ENCODE assay signal across 6 cellular contexts in genomic region chr9:61668151-61668720, GRCh38.
DNase-seq lines count a peak whose midpoint lies in the region; TF ChIP-seq lines count a peak whose summit lies in the region.
"Not testable (repeated sequence)": the region's sequence is repeated elsewhere in the genome, so short reads cannot be mapped to it uniquely, and the experiment has no call there.

No MANE protein-coding gene starts in this region.

- not testable (repeated sequence) for TF ChIP-seq POLR2A in spleen (IDR thresholded peaks at IDR 0.05)

- WGBS in spleen, 5 donors = 83 to 87% (median 85%) methylated on average over 23 of the region's 23 CpGs

- CTCF ChIA-PET in activated CD4-positive, alpha-beta memory T cell treated with anti-CD3 and anti-CD28 coated beads for 36 hours (lab: Charles Lee) = not testable (repeated sequence)

- intact Hi-C loops in activated CD4-positive, alpha-beta memory T cell treated with anti-CD3 and anti-CD28 coated beads for 36 hours (cut with micrococcal nuclease); spleen (cut with DNase I; ENCODE audit: low total_unique reads): not testable (repeated sequence)

- not testable (repeated sequence) for TF ChIP-seq CTCF in coronary artery (IDR thresholded peaks at IDR 0.05); right atrium auricular region (IDR thresholded peaks at IDR 0.05); spleen (IDR thresholded peaks at IDR 0.05 in 8 of 11, conservative IDR thresholded peaks at IDR 0.05 in 3 of 11)

- not testable (repeated sequence) for H3K9me3 ChIP-seq in right atrium auricular region
- peaks cover 0 to 77% (median 54%) of the 10 kb centered on the region in 8 donors for H3K9me3 ChIP-seq in spleen

- H3K27me3 ChIP-seq in right atrium auricular region; spleen (replicated peaks in 1 of 7): not testable (repeated sequence)

- not testable (repeated sequence) for H3K36me3 ChIP-seq in right atrium auricular region, spleen

- not testable (repeated sequence) for H3K27me3 Mint-ChIP-seq in activated CD4-positive, alpha-beta memory T cell treated with anti-CD3 and anti-CD28 coated beads for 36 hours; activated T-cell treated with anti-CD3 and anti-CD28 coated beads, Interleukin-2, amount 50 U/mL, for 24 hours

- not testable (repeated sequence) for H3K27ac ChIP-seq in coronary artery, right atrium auricular region, spleen

- POLR2A ChIA-PET in activated CD4-positive, alpha-beta memory T cell treated with anti-CD3 and anti-CD28 coated beads for 36 hours (lab: Charles Lee) = not testable (repeated sequence)

- DNase-seq in activated CD4-positive, alpha-beta memory T cell treated with anti-CD3 and anti-CD28 coated beads for 36 hours = peak; percentile 5
- peak; percentile 2 for DNase-seq in activated T-cell treated with anti-CD3 and anti-CD28 coated beads, Interleukin-2, amount 50 U/mL, for 24 hours
- DNase-seq in coronary artery (ENCODE audit: low spot score) = peak; percentile 41
- peak; percentile 5 for DNase-seq in right atrium auricular region (ENCODE audit: low spot score)
- peak; percentile 68 for DNase-seq in mesenteric fat pad (ENCODE audit: low spot score)
- DNase-seq in spleen = peak; percentile 38

- H3K4me3 ChIP-seq in coronary artery, right atrium auricular region, spleen: not testable (repeated sequence)

- H3K4me3 Mint-ChIP-seq in activated CD4-positive, alpha-beta memory T cell treated with anti-CD3 and anti-CD28 coated beads for 36 hours; activated T-cell treated with anti-CD3 and anti-CD28 coated beads, Interleukin-2, amount 50 U/mL, for 24 hours: not testable (repeated sequence)

- H3K9me3 Mint-ChIP-seq in activated CD4-positive, alpha-beta memory T cell treated with anti-CD3 and anti-CD28 coated beads for 36 hours = peaks cover 37% of the 10 kb centered on the region
- H3K9me3 Mint-ChIP-seq in activated T-cell treated with anti-CD3 and anti-CD28 coated beads, Interleukin-2, amount 50 U/mL, for 24 hours = peaks cover 26% of the 10 kb centered on the region

- not testable (repeated sequence) for H3K36me3 Mint-ChIP-seq in activated CD4-positive, alpha-beta memory T cell treated with anti-CD3 and anti-CD28 coated beads for 36 hours; activated T-cell treated with anti-CD3 and anti-CD28 coated beads, Interleukin-2, amount 50 U/mL, for 24 hours (ENCODE audit: low read depth)

- not testable (repeated sequence) for H3K27ac Mint-ChIP-seq in activated CD4-positive, alpha-beta memory T cell treated with anti-CD3 and anti-CD28 coated beads for 36 hours; activated T-cell treated with anti-CD3 and anti-CD28 coated beads, Interleukin-2, amount 50 U/mL, for 24 hours

- H3K4me1 Mint-ChIP-seq in activated CD4-positive, alpha-beta memory T cell treated with anti-CD3 and anti-CD28 coated beads for 36 hours (ENCODE audit: low read depth); activated T-cell treated with anti-CD3 and anti-CD28 coated beads, Interleukin-2, amount 50 U/mL, for 24 hours (ENCODE audit: low read depth): not testable (repeated sequence)

- not testable (repeated sequence) for H3K4me1 ChIP-seq in right atrium auricular region, spleen

Comparison
In these comparisons a context has a peak if more than half of its experiments do, and no peak if none do; other contexts are left out.
1. DNase-seq: peak in every context shown above with its lines; median percentile 68 in mesenteric fat pad; 41 in coronary artery; 38 in spleen; 5 in activated CD4-positive, alpha-beta memory T cell treated with anti-CD3 and anti-CD28 coated beads for 36 hours; 5 in right atrium auricular region; 2 in activated T-cell treated with anti-CD3 and anti-CD28 coated beads, Interleukin-2, amount 50 U/mL, for 24 hours.